8 cellular contexts compared by ENCODE assay signal in the genomic region with DNA sequence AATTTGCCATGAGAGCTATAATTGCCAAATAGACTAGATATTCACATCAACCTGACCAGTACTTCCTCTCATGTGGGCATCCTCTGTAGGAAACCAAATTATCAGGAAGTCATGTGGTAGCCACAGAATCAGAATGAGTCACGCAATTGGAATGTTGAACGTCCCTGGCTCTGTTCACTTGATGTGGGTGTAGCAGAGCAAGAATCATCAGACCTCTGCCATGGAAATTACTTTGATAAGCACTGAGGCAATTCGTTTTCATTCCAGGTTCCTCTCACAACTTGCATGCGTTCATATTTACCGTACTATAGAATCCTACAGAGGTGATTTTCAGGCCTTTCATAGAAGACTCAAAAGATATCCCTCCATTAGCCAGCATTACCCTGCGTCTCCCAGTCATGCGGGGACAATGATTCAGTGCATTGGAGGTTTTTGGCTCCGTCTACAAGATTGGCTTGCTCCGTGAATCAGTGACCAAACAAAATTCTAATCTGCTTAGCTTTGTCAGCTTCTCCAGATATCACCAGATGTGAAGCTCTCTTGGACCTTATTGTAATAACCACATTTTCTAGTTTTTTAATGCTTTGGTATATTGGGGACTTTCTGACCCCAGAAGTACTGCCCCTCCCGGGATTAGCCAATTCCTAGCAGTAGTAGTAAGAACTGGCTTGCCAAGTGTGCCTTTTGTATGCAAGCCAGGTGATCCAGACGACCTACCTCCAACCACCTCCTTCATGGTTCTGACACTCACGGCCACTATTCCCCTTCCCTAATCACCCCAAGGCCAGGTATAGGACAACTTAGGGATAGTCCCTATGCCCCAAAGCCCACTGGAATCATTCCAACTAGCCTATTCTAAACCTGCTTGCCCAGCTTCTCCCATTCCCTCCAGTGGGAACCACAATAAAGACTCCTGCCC.
DNase-seq lines count a peak whose midpoint lies in the region; ATAC-seq and TF ChIP-seq lines count a peak whose summit lies in the region.

No MANE protein-coding gene starts in this region.

- H3K27me3 ChIP-seq in Peyer's patch, result no peaks in the 10 kb centered on the region
- H3K27me3 ChIP-seq in esophagus muscularis mucosa, result no peaks in the 10 kb centered on the region

- H3K36me3 ChIP-seq in Peyer's patch (no peaks in the 10 kb centered on the region), esophagus muscularis mucosa (no peaks in the 10 kb centered on the region)

- intact Hi-C loops in esophagus muscularis mucosa (cut with DNase I), result no loop called here

- TF ChIP-seq EP300 in esophagus muscularis mucosa (IDR thresholded peaks at IDR 0.05), result no peak

- TF ChIP-seq CTCF in HFF-Myc (IDR thresholded peaks at IDR 0.05; ENCODE audit: low read depth, low read length, missing control alignments), result no peak
- no peak for TF ChIP-seq CTCF in Peyer's patch (IDR thresholded peaks at IDR 0.05)
- no peak for TF ChIP-seq CTCF in esophagus muscularis mucosa (IDR thresholded peaks at IDR 0.05)

- H3K27ac ChIP-seq in Peyer's patch, result peak overlapping the region; percentile 33 to 48 (median 46)
- H3K27ac ChIP-seq in esophagus muscularis mucosa (replicated peaks in 1 of 4), result peak overlapping the region; percentile 49 to 68 (median 59)

- 43% methylated on average over 12 of the region's 12 CpGs for WGBS in esophagus muscularis mucosa

- peaks cover 0 to 9% (median 0%) of the 10 kb centered on the region in 4 donors for H3K4me1 ChIP-seq in Peyer's patch
- peaks cover 25 to 41% (median 38%) of the 10 kb centered on the region in 4 donors for H3K4me1 ChIP-seq in esophagus muscularis mucosa

- H3K9me3 ChIP-seq in Peyer's patch (no peaks in the 10 kb centered on the region), esophagus muscularis mucosa (no peaks in the 10 kb centered on the region)

- DNase-seq in HFF-Myc (ENCODE audit: extremely low read depth, low read depth) (peak; percentile 97), Peyer's patch (peak in 1 of 3 donors; percentile 76), esophagus muscularis mucosa (ENCODE audit: extremely low spot score) (no peak), myocyte (ENCODE audit: low read depth) (peak; percentile 95), NCI-H146 treated with DMSO at 0.1 percent for 48 hours (lab: John Stamatoyannopoulos, UW; ENCODE audit: unreplicated experiment) (no peak), NCI-H1436 treated with DMSO at 0.1 percent for 48 hours (lab: John Stamatoyannopoulos, UW) (no peak), NCI-H187 treated with DMSO at 0.1 percent for 48 hours (lab: John Stamatoyannopoulos, UW) (no peak)

- no peak for ATAC-seq in HG03159 (IDR thresholded peaks at IDR 0.05; ENCODE audit: unreplicated experiment)

- H3K4me3 ChIP-seq in HFF-Myc (replicated peaks; ENCODE audit: low read depth, low read length) (peak overlapping the region; percentile 1; the same call in 1 of the 2 replicates), Peyer's patch (no peak overlapping the region), esophagus muscularis mucosa (peak overlapping the region in 1 of 4 donors; percentile 32)

- no peak for TF ChIP-seq POLR2A in Peyer's patch (IDR thresholded peaks at IDR 0.05)
- TF ChIP-seq POLR2A in esophagus muscularis mucosa (IDR thresholded peaks at IDR 0.05; ENCODE audit: low read depth), result no peak

Comparison
In these comparisons a context has a peak if more than half of its experiments do, and no peak if none do; other contexts are left out.
1. DNase-seq: peak in HFF-Myc (single experiment) and myocyte (single experiment); none in esophagus muscularis mucosa (single experiment), NCI-H146 treated with DMSO at 0.1 percent for 48 hours (single experiment), NCI-H1436 treated with DMSO at 0.1 percent for 48 hours (single experiment) and NCI-H187 treated with DMSO at 0.1 percent for 48 hours (single experiment).